In genomic region chr5:174410716-174411512, GRCh38 we compare ENCODE assay signal across 14 cellular contexts.
DNase-seq lines count a peak whose midpoint lies in the region; ATAC-seq and TF ChIP-seq lines count a peak whose summit lies in the region.
"Had no signal": no experiment of that assay in that cellular context is flagged by ENCODE, and none has a peak within 500 bp of the region (broad histone marks: within the 10 kb centered on the region; RNA-seq: fewer than 3 reads in every experiment).

No MANE protein-coding gene starts in this region.

- intact Hi-C loops in Right ventricle myocardium superior (cut with DNase I) (no loop called here), left cardiac atrium (cut with DNase I) (no loop called here), PC-9 (cut with micrococcal nuclease; ENCODE audit: unreplicated experiment) (no loop called here)

- peaks cover 3% of the 10 kb centered on the region for H3K9me3 Mint-ChIP-seq in activated T-helper 17 cell treated with anti-CD3 and anti-CD28 coated beads, Interleukin-2, amount 50 U/mL, for 72 hours

- no peaks in the 10 kb centered on the region for H3K4me1 Mint-ChIP-seq in activated T-helper 17 cell treated with anti-CD3 and anti-CD28 coated beads, Interleukin-2, amount 50 U/mL, for 72 hours
- H3K4me1 Mint-ChIP-seq: CD4-positive, CD25-positive, alpha-beta regulatory T cell had no signal

- CTCF ChIA-PET in PC-9 (lab: Charles Lee): no interaction called here

- H3K9me3 ChIP-seq in PC-9 (ENCODE audit: insufficient read depth, low read depth): no peaks in the 10 kb centered on the region
- H3K9me3 ChIP-seq in smooth muscle cell (replicated peaks; ENCODE audit: low read depth): no peaks in the 10 kb centered on the region

- POLR2A ChIA-PET in PC-9 (lab: Charles Lee; ENCODE audit: unreplicated experiment): no interaction called here

- H3K36me3 Mint-ChIP-seq in activated T-helper 17 cell treated with anti-CD3 and anti-CD28 coated beads, Interleukin-2, amount 50 U/mL, for 72 hours (ENCODE audit: low read depth): no peaks in the 10 kb centered on the region
- H3K36me3 Mint-ChIP-seq: activated naive CD8-positive, alpha-beta T cell; CD4-positive, CD25-positive, alpha-beta regulatory T cell had no signal

- H3F3A ChIP-seq in PC-9 (ENCODE audit: insufficient read depth, low read depth) (peaks cover 6% of the 10 kb centered on the region; the same call in 1 of the 2 replicates), smooth muscle cell (ENCODE audit: low read depth) (no peaks in the 10 kb centered on the region)

- no peak overlapping the region for H3K9ac ChIP-seq in smooth muscle cell (ENCODE audit: low read depth)

- H4K20me1 ChIP-seq in PC-9 (ENCODE audit: insufficient read depth) (no peaks in the 10 kb centered on the region), smooth muscle cell (ENCODE audit: low read depth) (no peaks in the 10 kb centered on the region)

- H3K79me2 ChIP-seq in PC-9 (ENCODE audit: low read depth) (no peaks in the 10 kb centered on the region), smooth muscle cell (ENCODE audit: low read depth) (no peaks in the 10 kb centered on the region)

- H3K36me3 ChIP-seq in PC-9 (ENCODE audit: low read depth): no peaks in the 10 kb centered on the region
- H3K36me3 ChIP-seq in smooth muscle cell (ENCODE audit: low read depth): no peaks in the 10 kb centered on the region

- H3K4me2 ChIP-seq in PC-9 (peak overlapping the region; percentile 30), smooth muscle cell (peak overlapping the region; percentile 10)

- H2AFZ ChIP-seq in PC-9 (no peak overlapping the region), smooth muscle cell (ENCODE audit: low read depth) (no peak overlapping the region)

- 71% methylated on average over 12 of the region's 12 CpGs for WGBS in smooth muscle cell (ENCODE audit: low lambda C conversion rate)

- DNase-seq in Right ventricle myocardium superior (no peak), left cardiac atrium (no peak), PC-9 (peak; percentile 6 to 55), epithelial cell of proximal tubule (ENCODE audit: low read depth) (peak; percentile 15), smooth muscle cell (lab: John Stamatoyannopoulos, UW; ENCODE audit: unreplicated experiment) (no peak), mucosa of gallbladder (ENCODE audit: low spot score) (no peak), activated gamma-delta T cell (lab: John Stamatoyannopoulos, UW) (no peak)
- DNase-seq: activated CD4-positive, alpha-beta T cell treated with anti-CD3 and anti-CD28 coated beads, Interleukin-2, amount 50 U/mL, for 1 hour; CD4-positive, CD25-positive, alpha-beta regulatory T cell; hippocampal formation; NCI-H526 treated with DMSO at 0.1 percent for 48 hours; right cardiac atrium had no signal

- H3K4me3 Mint-ChIP-seq in activated T-helper 17 cell treated with anti-CD3 and anti-CD28 coated beads, Interleukin-2, amount 50 U/mL, for 72 hours: no peak overlapping the region
- H3K4me3 Mint-ChIP-seq: activated naive CD8-positive, alpha-beta T cell; CD4-positive, CD25-positive, alpha-beta regulatory T cell had no signal

- peak overlapping the region; percentile 15; the same call in 1 of the 2 replicates for H3K4me3 ChIP-seq in PC-9
- H3K4me3 ChIP-seq in epithelial cell of proximal tubule (ENCODE audit: low read depth, low read length): no peak overlapping the region
- no peak overlapping the region for H3K4me3 ChIP-seq in smooth muscle cell

- H3K4me1 ChIP-seq in PC-9 (replicated peaks; ENCODE audit: insufficient read depth) (0 out of 2 replicates have a peak, but pooled peaks cover 10% of the 10 kb centered on the region), smooth muscle cell (ENCODE audit: low read depth) (peaks cover 4% of the 10 kb centered on the region)

- peak overlapping the region; percentile 9 for H3K27ac ChIP-seq in PC-9
- H3K27ac ChIP-seq in smooth muscle cell (ENCODE audit: low read depth): peak overlapping the region; percentile 66

- BruUV-seq in PC-9 (replicated peaks; lab: Mats Ljungman, UMichigan): no TSS peak

- ATAC-seq in Right ventricle myocardium superior (ENCODE audit: poor library complexity) (peak; percentile 62), left cardiac atrium (no peak)
- no peak for ATAC-seq in activated T-helper 17 cell treated with anti-CD3 and anti-CD28 coated beads, Interleukin-2, amount 50 U/mL, for 72 hours (replicated peaks)

- no peak overlapping the region for H3K27ac Mint-ChIP-seq in activated T-helper 17 cell treated with anti-CD3 and anti-CD28 coated beads, Interleukin-2, amount 50 U/mL, for 72 hours
- H3K27ac Mint-ChIP-seq: activated naive CD8-positive, alpha-beta T cell; CD4-positive, CD25-positive, alpha-beta regulatory T cell had no signal

- no peaks in the 10 kb centered on the region for H3K9me2 ChIP-seq in PC-9 (ENCODE audit: insufficient read depth)

- H3K27me3 ChIP-seq in PC-9 (ENCODE audit: insufficient read depth, low read depth) (no peaks in the 10 kb centered on the region), smooth muscle cell (ENCODE audit: low read depth) (no peaks in the 10 kb centered on the region)

- TF ChIP-seq CTCF in PC-9 (conservative IDR thresholded peaks at IDR 0.05) (no peak), epithelial cell of proximal tubule (conservative IDR thresholded peaks at IDR 0.05; ENCODE audit: low read depth, low read length) (no peak), smooth muscle cell (IDR thresholded peaks at IDR 0.05; ENCODE audit: borderline replicate concordance, insufficient read depth, poor library complexity, severe bottlenecking) (no peak)

- H3K27me3 Mint-ChIP-seq in activated T-helper 17 cell treated with anti-CD3 and anti-CD28 coated beads, Interleukin-2, amount 50 U/mL, for 72 hours: peaks cover 35% of the 10 kb centered on the region

Comparison
In these comparisons a context has a peak if more than half of its experiments do, and no peak if none do; other contexts are left out.
1. DNase-seq: peak in PC-9 (2 of 2) and epithelial cell of proximal tubule (single experiment); none in Right ventricle myocardium superior (single experiment), left cardiac atrium (single experiment), smooth muscle cell (single experiment), mucosa of gallbladder (single experiment) and activated gamma-delta T cell (single experiment).